In the genomic region with DNA sequence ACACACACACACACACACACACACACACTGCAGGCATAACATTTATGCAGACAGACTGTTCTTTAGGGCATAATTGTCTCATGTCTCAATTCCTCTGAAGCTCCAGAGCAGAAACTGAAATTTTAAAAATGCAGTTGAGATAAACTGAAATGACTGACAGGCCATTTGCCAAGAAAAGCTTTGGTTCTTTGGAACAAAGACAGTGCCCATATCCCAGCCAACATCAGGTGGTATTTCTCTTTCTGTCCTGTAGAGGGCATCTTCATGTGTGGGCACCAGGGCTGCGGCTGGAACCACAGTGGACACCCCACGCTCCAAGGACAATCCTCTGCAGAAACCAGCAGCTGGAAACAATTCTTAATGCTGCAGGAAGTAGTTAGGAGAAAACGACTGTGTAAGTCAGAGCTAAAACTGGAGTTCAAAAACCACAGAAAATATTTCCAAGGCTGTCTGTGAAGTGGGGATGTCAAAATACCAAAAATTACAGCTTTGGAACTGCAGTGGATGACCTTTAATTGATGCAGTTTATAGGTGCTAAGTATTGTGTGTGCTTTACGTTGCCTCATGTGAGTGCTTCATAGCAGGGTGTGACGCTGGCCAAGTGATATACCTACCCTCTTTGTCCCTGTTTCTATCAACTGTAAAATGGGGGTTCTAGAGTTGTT, we compare ENCODE assay signal across 8 cellular contexts. TPM values are rescaled to one million over a fixed set of nuclear protein-coding genes. Genes with fewer than 3 reads are reported as not detected.
A peak's percentile ranks its signal among the peaks of the same experiment; 100 is the strongest.
DNase-seq lines count a peak whose midpoint lies in the region; ATAC-seq, FAIRE-seq and TF ChIP-seq lines count a peak whose summit lies in the region.

No MANE protein-coding gene starts in this region.

- no peaks in the 10 kb centered on the region for H3K27me3 ChIP-seq in left ventricle myocardium inferior (ENCODE audit: low read depth)
- H3K27me3 ChIP-seq in bronchial epithelial cell (ENCODE audit: control insufficient read depth, insufficient read depth, low read length) = no peaks in the 10 kb centered on the region

- H3K4me3 Mint-ChIP-seq in nephron progenitor cell = no peak overlapping the region

- peaks cover 18% of the 10 kb centered on the region for H3K27me3 Mint-ChIP-seq in nephron progenitor cell (ENCODE audit: low read depth, poor library complexity)

- intact Hi-C loops in left ventricle myocardium inferior (cut with micrococcal nuclease) = no loop called here
- intact Hi-C loops in left ventricle myocardium superior (cut with micrococcal nuclease) = no loop called here

- H3K27ac ChIP-seq in left ventricle myocardium inferior (replicated peaks) = no peak overlapping the region

- H3K36me3 ChIP-seq in left ventricle myocardium inferior (peaks cover 47% of the 10 kb centered on the region), bronchial epithelial cell (ENCODE audit: control insufficient read depth, insufficient read depth, low read length) (no peaks in the 10 kb centered on the region)

- no peak for FAIRE-seq in bronchial epithelial cell (lab: Jason Lieb, UNC)

- H3K4me3 ChIP-seq in left ventricle myocardium inferior = no peak overlapping the region
- no peak overlapping the region for H3K4me3 ChIP-seq in bronchial epithelial cell (ENCODE audit: low read depth, low read length)

- H3K9me3 Mint-ChIP-seq in nephron progenitor cell = peaks cover 69% of the 10 kb centered on the region

- TF ChIP-seq CTCF in left ventricle myocardium inferior (IDR thresholded peaks at IDR 0.05; ENCODE audit: borderline replicate concordance) (peak; percentile 61), bronchial epithelial cell (IDR thresholded peaks at IDR 0.05; ENCODE audit: insufficient read depth, low read length, severe bottlenecking) (peak; percentile 31), nephron progenitor cell (IDR thresholded peaks at IDR 0.05) (peak; percentile 21)

- peaks cover 35% of the 10 kb centered on the region for H3K4me1 ChIP-seq in left ventricle myocardium inferior

- H3K4me1 Mint-ChIP-seq in nephron progenitor cell = peaks cover 5% of the 10 kb centered on the region

- ATAC-seq in left ventricle myocardium superior (no peak), HG03342 (IDR thresholded peaks at IDR 0.05; ENCODE audit: unreplicated experiment) (no peak), GM19463 (IDR thresholded peaks at IDR 0.05; ENCODE audit: unreplicated experiment) (no peak), HG03095 (IDR thresholded peaks at IDR 0.05; ENCODE audit: unreplicated experiment) (no peak)

- DNase-seq in left ventricle myocardium inferior = no peak
- no peak for DNase-seq in left ventricle myocardium superior
- DNase-seq in NCI-H226 = peak; percentile 71
- DNase-seq in bronchial epithelial cell (ENCODE audit: low read depth) = no peak
- no peak for DNase-seq in nephron progenitor cell

- no peak overlapping the region for H3K27ac Mint-ChIP-seq in nephron progenitor cell

- peaks cover 68% of the 10 kb centered on the region for H3K9me3 ChIP-seq in left ventricle myocardium inferior (replicated peaks)

- no peaks in the 10 kb centered on the region for H3K36me3 Mint-ChIP-seq in nephron progenitor cell (ENCODE audit: low read depth)

RNA-seq across cellular contexts. Expression of a gene that starts 10.6 kb away (rescaled TPM):
- total RNA-seq in left ventricle myocardium inferior = 0.49 TPM
- 0.62 TPM for total RNA-seq in left ventricle myocardium superior
- total RNA-seq in bronchial epithelial cell = not detected in 2 replicates

RNA-seq across cellular contexts. Expression of a gene that starts 16.3 kb away (rescaled TPM):
- total RNA-seq in left ventricle myocardium inferior = 9.9 TPM
- total RNA-seq in left ventricle myocardium superior = 7.8 TPM
- 46.6 and 60.6 TPM in 2 replicates for total RNA-seq in bronchial epithelial cell

RNA-seq across cellular contexts. Expression of a gene that starts 32.0 kb away (rescaled TPM):
- 5.8 TPM for total RNA-seq in left ventricle myocardium inferior
- total RNA-seq in left ventricle myocardium superior = 5.7 TPM
- total RNA-seq in bronchial epithelial cell = 9.5 and 9.9 TPM in 2 replicates

RNA-seq across cellular contexts. Expression of a gene that starts 38.2 kb away (rescaled TPM):
- total RNA-seq in left ventricle myocardium inferior (9.7 TPM), left ventricle myocardium superior (7.6 TPM), bronchial epithelial cell (2.4 and 5.5 TPM in 2 replicates)

RNA-seq across cellular contexts. Expression of a gene that starts 38.3 kb away (rescaled TPM):
- total RNA-seq in left ventricle myocardium inferior (19.2 TPM), left ventricle myocardium superior (21.1 TPM), bronchial epithelial cell (22.9 and 23.2 TPM in 2 replicates)
